8 cellular contexts compared by ENCODE assay signal in the genomic region with DNA sequence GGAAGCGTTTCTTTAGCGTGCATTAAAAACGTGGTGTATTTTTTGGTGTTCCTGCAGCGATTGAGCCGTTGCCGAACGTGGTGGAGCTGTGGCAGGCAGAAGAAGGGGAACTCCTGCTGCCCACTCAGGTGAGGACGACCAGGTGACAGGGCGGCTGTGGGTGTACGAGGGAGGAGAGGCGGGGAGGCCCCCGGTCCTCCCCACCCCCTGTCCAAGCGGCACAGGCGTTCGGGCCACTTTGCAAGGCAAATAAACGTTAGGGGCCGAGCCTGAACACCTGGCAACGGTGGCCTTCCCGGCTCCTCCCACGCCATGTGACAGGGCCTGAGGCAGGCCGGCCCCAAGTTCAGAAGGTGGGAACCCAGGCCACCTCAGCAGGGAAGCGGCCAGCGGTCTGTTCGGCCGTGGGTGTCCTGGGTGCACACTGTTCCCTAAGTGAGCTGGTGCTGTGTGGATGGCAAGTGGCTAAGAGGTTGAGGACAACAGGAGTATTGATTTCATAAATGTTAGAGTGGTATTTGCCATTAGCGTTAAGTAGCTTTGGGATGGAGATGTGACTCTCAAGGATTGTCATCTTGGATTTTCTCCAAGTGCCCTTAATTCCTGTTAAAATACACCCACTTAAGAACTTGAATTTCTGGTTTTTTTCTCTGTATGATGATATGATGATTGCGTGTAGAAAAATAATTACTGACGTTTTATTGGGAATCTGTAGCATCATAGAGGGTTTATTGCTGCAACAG. TPM values are rescaled to one million over a fixed set of nuclear protein-coding genes. Genes with fewer than 3 reads are reported as not detected.
DNase-seq lines count a peak whose midpoint lies in the region; ATAC-seq and TF ChIP-seq lines count a peak whose summit lies in the region.

No MANE protein-coding gene starts in this region.

- H3K4me1 ChIP-seq in BLaER1 treated with 17β-estradiol and CSF1 and Interleukin-3, amounts not matched to agents 10 nM and 100 nM = peaks cover 55 to 74% (median 62%) of the 10 kb centered on the region in 10 experiments
- H3K4me1 ChIP-seq in foreskin keratinocyte = peaks cover 22% of the 10 kb centered on the region

- peaks cover 0 to 37% (median 18%) of the 10 kb centered on the region in 11 experiments; a peak in 13 of 22 replicates for H3K36me3 ChIP-seq in BLaER1 treated with 17β-estradiol and CSF1 and Interleukin-3, amounts not matched to agents 10 nM and 100 nM

- no peak for TF ChIP-seq CTCF in foreskin keratinocyte (conservative IDR thresholded peaks at IDR 0.05)
- no peak for TF ChIP-seq CTCF in osteocyte (IDR thresholded peaks at IDR 0.05)

- H3K36me3 Mint-ChIP-seq in osteocyte (ENCODE audit: unreplicated experiment) = peaks cover 3% of the 10 kb centered on the region

- peak overlapping the region; percentile 32 for H3K27ac Mint-ChIP-seq in osteocyte (ENCODE audit: unreplicated experiment)

- H3K4me2 ChIP-seq in BLaER1 treated with 17β-estradiol and CSF1 and Interleukin-3, amounts not matched to agents 10 nM and 100 nM = peak overlapping the region; percentile 81 to 98 (median 96)

- H3K27me3 ChIP-seq in BLaER1 treated with 17β-estradiol and CSF1 and Interleukin-3, amounts not matched to agents 10 nM and 100 nM = no peaks in the 10 kb centered on the region
- no peaks in the 10 kb centered on the region for H3K27me3 ChIP-seq in foreskin keratinocyte

- H3K4me3 ChIP-seq in BLaER1 treated with 17β-estradiol and CSF1 and Interleukin-3, amounts not matched to agents 10 nM and 100 nM = peak overlapping the region; percentile 75 to 99 (median 88)

- H4K20me1 ChIP-seq in BLaER1 treated with 17β-estradiol and CSF1 and Interleukin-3, amounts not matched to agents 10 nM and 100 nM = peaks cover 7 to 60% (median 53%) of the 10 kb centered on the region in 11 experiments; a peak in 21 of 22 replicates

- peak overlapping the region; percentile 77 to 98 (median 94) for H3K9ac ChIP-seq in BLaER1 treated with 17β-estradiol and CSF1 and Interleukin-3, amounts not matched to agents 10 nM and 100 nM

- ATAC-seq in GM18868 (IDR thresholded peaks at IDR 0.05; ENCODE audit: unreplicated experiment) (peak; percentile 63), HG03039 (IDR thresholded peaks at IDR 0.05; ENCODE audit: unreplicated experiment) (peak; percentile 47), foreskin keratinocyte (peak; percentile 18)

- H3K4me1 Mint-ChIP-seq in osteocyte (ENCODE audit: unreplicated experiment) = peaks cover 34% of the 10 kb centered on the region

- DNase-seq in NCI-H2227 (lab: John Stamatoyannopoulos, UW; ENCODE audit: unreplicated experiment) (peak; percentile 43), foreskin keratinocyte (peak in 1 of 2 donors; percentile 57), osteocyte (ENCODE audit: extremely low spot score, unreplicated experiment) (no peak), AG08396 (ENCODE audit: low spot score) (no peak)
- DNase-seq in activated T-cell treated with anti-CD3 and anti-CD28 coated beads, Interleukin-2, amount 50 U/mL, for 1 hour = peak; percentile 51

- H3K27me3 Mint-ChIP-seq in osteocyte (ENCODE audit: unreplicated experiment) = no peaks in the 10 kb centered on the region

- H3K4me3 Mint-ChIP-seq in osteocyte (ENCODE audit: unreplicated experiment) = peak overlapping the region; percentile 81

- H3K9me3 ChIP-seq in BLaER1 treated with 17β-estradiol and CSF1 and Interleukin-3, amounts not matched to agents 10 nM and 100 nM (replicated peaks in 1 of 11) = no peaks in the 10 kb centered on the region

- peak overlapping the region in 10 of 11 experiments; percentile 62 to 96 (median 94); a peak in 20 of 22 replicates for H3K27ac ChIP-seq in BLaER1 treated with 17β-estradiol and CSF1 and Interleukin-3, amounts not matched to agents 10 nM and 100 nM
- H3K27ac ChIP-seq in foreskin keratinocyte = peak overlapping the region; percentile 72

- H3K9me3 Mint-ChIP-seq in osteocyte (ENCODE audit: unreplicated experiment) = peaks cover 2% of the 10 kb centered on the region

RNA-seq across cellular contexts. Expression of gene TMEM131L, which starts 1.2 kb away (rescaled TPM):
- total RNA-seq in foreskin keratinocyte (10.5 and 13.4 TPM in 2 replicates), osteocyte (6.4 and 8.6 TPM in 2 replicates)
- 3.8 and 4.1 TPM in 2 replicates for polyA plus RNA-seq in foreskin keratinocyte

Comparison
In these comparisons a context has a peak if more than half of its experiments do, and no peak if none do; other contexts are left out.
1. DNase-seq: peak in NCI-H2227 (single experiment) and activated T-cell treated with anti-CD3 and anti-CD28 coated beads, Interleukin-2, amount 50 U/mL, for 1 hour (single experiment); none in osteocyte (single experiment) and AG08396 (single experiment).
2. Peak in every context shown above with its lines, with median percentiles within 50 percentile points of each other: ATAC-seq.